29 cellular contexts compared by ENCODE assay signal in genomic region chr20:58835231-58835630, GRCh38. TPM values are rescaled to one million over a fixed set of nuclear protein-coding genes. Genes with fewer than 3 reads are reported as not detected.
"Had no signal": no experiment of that assay in that cellular context is flagged by ENCODE, and none has a peak within 500 bp of the region (broad histone marks: within the 10 kb centered on the region; RNA-seq: fewer than 3 reads in every experiment).

No MANE protein-coding gene starts in this region.

- DNase-seq: dermis blood vessel endothelial cell; effector memory CD4-positive, alpha-beta T cell; head of caudate nucleus; kidney; natural killer cell; stimulated activated CD4-positive, alpha-beta T cell treated with anti-CD3 and anti-CD28 coated beads, Interleukin-12 subunit alpha, Interleukin-12 subunit beta, amount 100 ng/mL, for 4 hours; stimulated activated CD4-positive, alpha-beta T cell treated with anti-CD3 and anti-CD28 coated beads, Interleukin-1b, Interleukin-23, amount 100 ng/mL, for 48 hours; stimulated activated CD4-positive, alpha-beta T cell treated with anti-CD3 and anti-CD28 coated beads, Interleukin-4, amount 100 ng/mL, for 1 hour; stimulated activated CD8-positive, alpha-beta memory T cell treated with anti-CD3 and anti-CD28 coated beads, Interleukin-4, amount 100 ng/mL, for 48 hours; stimulated activated naive CD4-positive, alpha-beta T cell treated with Interleukin-2 at 50 U/mL for 16 hours; upper lobe of left lung had no signal

- H3K36me3 Mint-ChIP-seq: memory B cell, natural killer cell had no signal

- H3K9me3 ChIP-seq: esophagus muscularis mucosa, neutrophil, thoracic aorta, tibial nerve, upper lobe of left lung had no signal

- H3K9ac ChIP-seq: parathyroid adenoma had no signal

- H3K27ac ChIP-seq: coronary artery, esophagus muscularis mucosa, hepatocyte, neutrophil, parathyroid adenoma, thoracic aorta, tibial nerve, upper lobe of left lung had no signal

- H3K4me3 ChIP-seq: coronary artery, esophagus muscularis mucosa, hepatocyte, lung, smooth muscle cell, thoracic aorta, tibial nerve, upper lobe of left lung had no signal

- H3K36me3 ChIP-seq: esophagus muscularis mucosa, neutrophil, thoracic aorta, tibial nerve, upper lobe of left lung had no signal

- H3K4me1 Mint-ChIP-seq: memory B cell, neural crest cell had no signal

- H3K4me1 ChIP-seq: parathyroid adenoma had no signal

- FAIRE-seq: endothelial cell of umbilical vein, frontal cortex, kidney, urothelium cell line had no signal

- ATAC-seq: left lobe of liver, natural killer cell, sciatic nerve had no signal

- H3K4me2 ChIP-seq: hepatocyte, smooth muscle cell had no signal

- H3K4me3 Mint-ChIP-seq: memory B cell, natural killer cell, neural crest cell had no signal

- H3K27ac Mint-ChIP-seq: memory B cell, natural killer cell, progenitor cell of endocrine pancreas had no signal

- H3K27me3 ChIP-seq: upper lobe of left lung had no signal

- H3K79me2 ChIP-seq: parathyroid adenoma had no signal

- H2AFZ ChIP-seq: hepatocyte, parathyroid adenoma had no signal

RNA-seq across cellular contexts. Expression of gene GNAS-AS1, which starts 15.5 kb away (rescaled TPM):
- total RNA-seq: dermis blood vessel endothelial cell, glomerular endothelial cell, hepatocyte had no signal
- polyA plus RNA-seq: smooth muscle cell had no signal
